Comparison of ENCODE assay signal across 1 cellular context in the genomic region with DNA sequence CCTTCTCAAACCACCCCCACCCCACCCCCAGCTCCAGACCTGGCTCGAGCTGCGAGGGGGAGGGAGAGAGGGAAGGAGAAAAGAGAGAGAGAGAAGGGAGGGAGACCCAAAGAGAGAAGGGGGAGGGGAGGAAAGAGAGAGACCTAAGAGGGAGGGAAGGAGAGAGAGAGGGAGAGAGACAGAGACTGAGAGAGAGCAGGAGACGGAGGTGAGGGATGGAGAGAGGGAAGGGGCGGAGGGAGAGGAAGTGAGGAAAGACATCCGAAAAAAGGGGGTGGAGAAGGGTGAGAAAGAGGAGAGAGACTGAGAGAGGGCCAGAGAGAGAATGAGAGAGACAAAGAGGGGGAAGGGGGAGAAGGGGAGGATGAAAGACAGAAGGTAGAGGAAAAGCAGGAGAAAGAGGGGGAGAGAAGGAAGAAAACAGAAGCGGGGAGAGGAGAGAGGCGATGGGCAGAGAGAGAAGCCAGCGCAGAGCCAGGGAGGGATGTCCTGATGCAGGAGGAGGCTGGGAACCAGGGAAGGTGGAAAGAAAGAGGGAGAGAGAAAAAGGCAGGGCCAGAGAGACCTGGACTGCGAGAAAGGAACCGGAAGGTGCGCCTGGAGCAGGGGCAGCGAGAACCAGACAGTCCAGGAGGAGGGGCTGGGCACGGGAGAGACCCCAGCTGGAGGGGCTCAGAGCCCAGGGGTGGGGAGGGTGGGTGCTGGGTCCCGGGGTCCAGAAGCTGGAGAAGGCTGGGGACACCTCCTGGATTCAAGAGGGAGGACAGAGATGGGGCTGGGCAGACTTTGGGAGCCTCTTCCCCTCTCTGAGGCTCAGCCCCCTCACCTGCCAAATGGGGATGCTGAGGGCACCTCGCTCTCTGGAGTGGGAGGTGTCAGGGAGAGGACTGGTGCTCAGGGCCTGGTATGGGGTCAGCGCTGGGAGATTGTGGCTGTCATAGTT.
TF ChIP-seq lines count a peak whose summit lies in the region.

No MANE protein-coding gene starts in this region.

TF ChIP-seq in K562, 482 proteins besides CTCF, POLR2A, EP300 and RAD21 (continued from another document and continues in another):
- TF ChIP-seq, protein P1, sequence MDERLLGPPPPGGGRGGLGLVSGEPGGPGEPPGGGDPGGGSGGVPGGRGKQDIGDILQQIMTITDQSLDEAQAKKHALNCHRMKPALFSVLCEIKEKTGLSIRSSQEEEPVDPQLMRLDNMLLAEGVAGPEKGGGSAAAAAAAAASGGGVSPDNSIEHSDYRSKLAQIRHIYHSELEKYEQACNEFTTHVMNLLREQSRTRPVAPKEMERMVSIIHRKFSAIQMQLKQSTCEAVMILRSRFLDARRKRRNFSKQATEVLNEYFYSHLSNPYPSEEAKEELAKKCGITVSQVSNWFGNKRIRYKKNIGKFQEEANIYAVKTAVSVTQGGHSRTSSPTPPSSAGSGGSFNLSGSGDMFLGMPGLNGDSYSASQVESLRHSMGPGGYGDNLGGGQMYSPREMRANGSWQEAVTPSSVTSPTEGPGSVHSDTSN (CRISPR knock-in tag; IDR thresholded peaks at IDR 0.05; ENCODE audit: low read depth): no peak
- TF ChIP-seq, protein P1 (tag; conservative IDR thresholded peaks at IDR 0.05; ENCODE audit: low read depth): peak; percentile 27; the same call in 1 of the 2 replicates
- TF ChIP-seq, protein P2, sequence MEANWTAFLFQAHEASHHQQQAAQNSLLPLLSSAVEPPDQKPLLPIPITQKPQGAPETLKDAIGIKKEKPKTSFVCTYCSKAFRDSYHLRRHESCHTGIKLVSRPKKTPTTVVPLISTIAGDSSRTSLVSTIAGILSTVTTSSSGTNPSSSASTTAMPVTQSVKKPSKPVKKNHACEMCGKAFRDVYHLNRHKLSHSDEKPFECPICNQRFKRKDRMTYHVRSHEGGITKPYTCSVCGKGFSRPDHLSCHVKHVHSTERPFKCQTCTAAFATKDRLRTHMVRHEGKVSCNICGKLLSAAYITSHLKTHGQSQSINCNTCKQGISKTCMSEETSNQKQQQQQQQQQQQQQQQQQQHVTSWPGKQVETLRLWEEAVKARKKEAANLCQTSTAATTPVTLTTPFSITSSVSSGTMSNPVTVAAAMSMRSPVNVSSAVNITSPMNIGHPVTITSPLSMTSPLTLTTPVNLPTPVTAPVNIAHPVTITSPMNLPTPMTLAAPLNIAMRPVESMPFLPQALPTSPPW (CRISPR knock-in tag; IDR thresholded peaks at IDR 0.05): peak; percentile 86; the same call in 1 of the 2 replicates
- TF ChIP-seq ZNF146 (CRISPR knock-in tag; IDR thresholded peaks at IDR 0.05; ENCODE audit: unreplicated experiment) (no peak), ETV1 (tag; conservative IDR thresholded peaks at IDR 0.05; ENCODE audit: low read depth) (peak; percentile 48; the same call in 1 of the 2 replicates), SPI1 (IDR thresholded peaks at IDR 0.05; ENCODE audit: borderline replicate concordance, low read depth, low read length) (peak; percentile 63; the same call in 1 of the 2 replicates), HLTF (IDR thresholded peaks at IDR 0.05) (peak; percentile 93), NFE2 (IDR thresholded peaks at IDR 0.05; ENCODE audit: low read depth) (no peak), CREM (IDR thresholded peaks at IDR 0.05; ENCODE audit: low read depth) (no peak), HEY1 (CRISPR knock-in tag; IDR thresholded peaks at IDR 0.05; ENCODE audit: borderline replicate concordance) (no peak), ARID2 (IDR thresholded peaks at IDR 0.05) (peak; percentile 76), U2AF1 (optimal IDR thresholded peaks at IDR 0.05; ENCODE audit: low read depth, low read length) (no peak), TAF15 (IDR thresholded peaks at IDR 0.05; ENCODE audit: low read depth, low read length) (no peak), CHD2 (IDR thresholded peaks at IDR 0.05; ENCODE audit: low read depth, low read length) (no peak), NCOA1 (IDR thresholded peaks at IDR 0.05; ENCODE audit: low read depth) (peak; percentile 47), THRAP3 (IDR thresholded peaks at IDR 0.05; ENCODE audit: borderline replicate concordance) (peak; percentile 94), FOXJ2 (tag; IDR thresholded peaks at IDR 0.05) (no peak; the same call in 1 of the 2 replicates), SAFB (IDR thresholded peaks at IDR 0.05; ENCODE audit: borderline replicate concordance, low read depth, low read length) (no peak), MTA3 (IDR thresholded peaks at IDR 0.05; ENCODE audit: borderline replicate concordance) (no peak), LEF1 (IDR thresholded peaks at IDR 0.05) (peak; percentile 61; the same call in 1 of the 2 replicates), RUNX1 (IDR thresholded peaks at IDR 0.05; ENCODE audit: low read depth) (no peak), CC2D1A (IDR thresholded peaks at IDR 0.05) (peak; percentile 68), NFRKB (IDR thresholded peaks at IDR 0.05; ENCODE audit: low read depth) (peak; percentile 73), POLR3A (IDR thresholded peaks at IDR 0.05; ENCODE audit: borderline replicate concordance, extremely low read depth, insufficient read depth, insufficient read length) (no peak), FOXP1 (CRISPR knock-in tag; IDR thresholded peaks at IDR 0.05) (no peak), EGR1 (conservative IDR thresholded peaks at IDR 0.05) (peak; percentile 87), SRSF3 (IDR thresholded peaks at IDR 0.05; ENCODE audit: insufficient read depth, low read length) (no peak), NFE2L1 (tag; IDR thresholded peaks at IDR 0.05; ENCODE audit: borderline replicate concordance, low read depth) (no peak)
- TF ChIP-seq, protein P3, sequence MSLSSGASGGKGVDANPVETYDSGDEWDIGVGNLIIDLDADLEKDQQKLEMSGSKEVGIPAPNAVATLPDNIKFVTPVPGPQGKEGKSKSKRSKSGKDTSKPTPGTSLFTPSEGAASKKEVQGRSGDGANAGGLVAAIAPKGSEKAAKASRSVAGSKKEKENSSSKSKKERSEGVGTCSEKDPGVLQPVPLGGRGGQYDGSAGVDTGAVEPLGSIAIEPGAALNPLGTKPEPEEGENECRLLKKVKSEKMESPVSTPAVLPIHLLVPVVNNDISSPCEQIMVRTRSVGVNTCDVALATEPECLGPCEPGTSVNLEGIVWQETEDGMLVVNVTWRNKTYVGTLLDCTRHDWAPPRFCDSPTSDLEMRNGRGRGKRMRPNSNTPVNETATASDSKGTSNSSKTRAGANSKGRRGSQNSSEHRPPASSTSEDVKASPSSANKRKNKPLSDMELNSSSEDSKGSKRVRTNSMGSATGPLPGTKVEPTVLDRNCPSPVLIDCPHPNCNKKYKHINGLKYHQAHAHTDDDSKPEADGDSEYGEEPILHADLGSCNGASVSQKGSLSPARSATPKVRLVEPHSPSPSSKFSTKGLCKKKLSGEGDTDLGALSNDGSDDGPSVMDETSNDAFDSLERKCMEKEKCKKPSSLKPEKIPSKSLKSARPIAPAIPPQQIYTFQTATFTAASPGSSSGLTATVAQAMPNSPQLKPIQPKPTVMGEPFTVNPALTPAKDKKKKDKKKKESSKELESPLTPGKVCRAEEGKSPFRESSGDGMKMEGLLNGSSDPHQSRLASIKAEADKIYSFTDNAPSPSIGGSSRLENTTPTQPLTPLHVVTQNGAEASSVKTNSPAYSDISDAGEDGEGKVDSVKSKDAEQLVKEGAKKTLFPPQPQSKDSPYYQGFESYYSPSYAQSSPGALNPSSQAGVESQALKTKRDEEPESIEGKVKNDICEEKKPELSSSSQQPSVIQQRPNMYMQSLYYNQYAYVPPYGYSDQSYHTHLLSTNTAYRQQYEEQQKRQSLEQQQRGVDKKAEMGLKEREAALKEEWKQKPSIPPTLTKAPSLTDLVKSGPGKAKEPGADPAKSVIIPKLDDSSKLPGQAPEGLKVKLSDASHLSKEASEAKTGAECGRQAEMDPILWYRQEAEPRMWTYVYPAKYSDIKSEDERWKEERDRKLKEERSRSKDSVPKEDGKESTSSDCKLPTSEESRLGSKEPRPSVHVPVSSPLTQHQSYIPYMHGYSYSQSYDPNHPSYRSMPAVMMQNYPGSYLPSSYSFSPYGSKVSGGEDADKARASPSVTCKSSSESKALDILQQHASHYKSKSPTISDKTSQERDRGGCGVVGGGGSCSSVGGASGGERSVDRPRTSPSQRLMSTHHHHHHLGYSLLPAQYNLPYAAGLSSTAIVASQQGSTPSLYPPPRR (CRISPR knock-in tag; IDR thresholded peaks at IDR 0.05; ENCODE audit: borderline replicate concordance): no peak
- TF ChIP-seq, protein P4, sequence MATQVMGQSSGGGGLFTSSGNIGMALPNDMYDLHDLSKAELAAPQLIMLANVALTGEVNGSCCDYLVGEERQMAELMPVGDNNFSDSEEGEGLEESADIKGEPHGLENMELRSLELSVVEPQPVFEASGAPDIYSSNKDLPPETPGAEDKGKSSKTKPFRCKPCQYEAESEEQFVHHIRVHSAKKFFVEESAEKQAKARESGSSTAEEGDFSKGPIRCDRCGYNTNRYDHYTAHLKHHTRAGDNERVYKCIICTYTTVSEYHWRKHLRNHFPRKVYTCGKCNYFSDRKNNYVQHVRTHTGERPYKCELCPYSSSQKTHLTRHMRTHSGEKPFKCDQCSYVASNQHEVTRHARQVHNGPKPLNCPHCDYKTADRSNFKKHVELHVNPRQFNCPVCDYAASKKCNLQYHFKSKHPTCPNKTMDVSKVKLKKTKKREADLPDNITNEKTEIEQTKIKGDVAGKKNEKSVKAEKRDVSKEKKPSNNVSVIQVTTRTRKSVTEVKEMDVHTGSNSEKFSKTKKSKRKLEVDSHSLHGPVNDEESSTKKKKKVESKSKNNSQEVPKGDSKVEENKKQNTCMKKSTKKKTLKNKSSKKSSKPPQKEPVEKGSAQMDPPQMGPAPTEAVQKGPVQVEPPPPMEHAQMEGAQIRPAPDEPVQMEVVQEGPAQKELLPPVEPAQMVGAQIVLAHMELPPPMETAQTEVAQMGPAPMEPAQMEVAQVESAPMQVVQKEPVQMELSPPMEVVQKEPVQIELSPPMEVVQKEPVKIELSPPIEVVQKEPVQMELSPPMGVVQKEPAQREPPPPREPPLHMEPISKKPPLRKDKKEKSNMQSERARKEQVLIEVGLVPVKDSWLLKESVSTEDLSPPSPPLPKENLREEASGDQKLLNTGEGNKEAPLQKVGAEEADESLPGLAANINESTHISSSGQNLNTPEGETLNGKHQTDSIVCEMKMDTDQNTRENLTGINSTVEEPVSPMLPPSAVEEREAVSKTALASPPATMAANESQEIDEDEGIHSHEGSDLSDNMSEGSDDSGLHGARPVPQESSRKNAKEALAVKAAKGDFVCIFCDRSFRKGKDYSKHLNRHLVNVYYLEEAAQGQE (CRISPR knock-in tag; IDR thresholded peaks at IDR 0.05; ENCODE audit: low read depth): no peak
- TF ChIP-seq, protein P5, sequence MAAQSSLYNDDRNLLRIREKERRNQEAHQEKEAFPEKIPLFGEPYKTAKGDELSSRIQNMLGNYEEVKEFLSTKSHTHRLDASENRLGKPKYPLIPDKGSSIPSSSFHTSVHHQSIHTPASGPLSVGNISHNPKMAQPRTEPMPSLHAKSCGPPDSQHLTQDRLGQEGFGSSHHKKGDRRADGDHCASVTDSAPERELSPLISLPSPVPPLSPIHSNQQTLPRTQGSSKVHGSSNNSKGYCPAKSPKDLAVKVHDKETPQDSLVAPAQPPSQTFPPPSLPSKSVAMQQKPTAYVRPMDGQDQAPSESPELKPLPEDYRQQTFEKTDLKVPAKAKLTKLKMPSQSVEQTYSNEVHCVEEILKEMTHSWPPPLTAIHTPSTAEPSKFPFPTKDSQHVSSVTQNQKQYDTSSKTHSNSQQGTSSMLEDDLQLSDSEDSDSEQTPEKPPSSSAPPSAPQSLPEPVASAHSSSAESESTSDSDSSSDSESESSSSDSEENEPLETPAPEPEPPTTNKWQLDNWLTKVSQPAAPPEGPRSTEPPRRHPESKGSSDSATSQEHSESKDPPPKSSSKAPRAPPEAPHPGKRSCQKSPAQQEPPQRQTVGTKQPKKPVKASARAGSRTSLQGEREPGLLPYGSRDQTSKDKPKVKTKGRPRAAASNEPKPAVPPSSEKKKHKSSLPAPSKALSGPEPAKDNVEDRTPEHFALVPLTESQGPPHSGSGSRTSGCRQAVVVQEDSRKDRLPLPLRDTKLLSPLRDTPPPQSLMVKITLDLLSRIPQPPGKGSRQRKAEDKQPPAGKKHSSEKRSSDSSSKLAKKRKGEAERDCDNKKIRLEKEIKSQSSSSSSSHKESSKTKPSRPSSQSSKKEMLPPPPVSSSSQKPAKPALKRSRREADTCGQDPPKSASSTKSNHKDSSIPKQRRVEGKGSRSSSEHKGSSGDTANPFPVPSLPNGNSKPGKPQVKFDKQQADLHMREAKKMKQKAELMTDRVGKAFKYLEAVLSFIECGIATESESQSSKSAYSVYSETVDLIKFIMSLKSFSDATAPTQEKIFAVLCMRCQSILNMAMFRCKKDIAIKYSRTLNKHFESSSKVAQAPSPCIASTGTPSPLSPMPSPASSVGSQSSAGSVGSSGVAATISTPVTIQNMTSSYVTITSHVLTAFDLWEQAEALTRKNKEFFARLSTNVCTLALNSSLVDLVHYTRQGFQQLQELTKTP (IDR thresholded peaks at IDR 0.05; ENCODE audit: low read depth in 1 of 2, partially characterized antibody in 2 of 2): peak in 1 of 2 experiments; percentile 74
- TF ChIP-seq, protein P6, sequence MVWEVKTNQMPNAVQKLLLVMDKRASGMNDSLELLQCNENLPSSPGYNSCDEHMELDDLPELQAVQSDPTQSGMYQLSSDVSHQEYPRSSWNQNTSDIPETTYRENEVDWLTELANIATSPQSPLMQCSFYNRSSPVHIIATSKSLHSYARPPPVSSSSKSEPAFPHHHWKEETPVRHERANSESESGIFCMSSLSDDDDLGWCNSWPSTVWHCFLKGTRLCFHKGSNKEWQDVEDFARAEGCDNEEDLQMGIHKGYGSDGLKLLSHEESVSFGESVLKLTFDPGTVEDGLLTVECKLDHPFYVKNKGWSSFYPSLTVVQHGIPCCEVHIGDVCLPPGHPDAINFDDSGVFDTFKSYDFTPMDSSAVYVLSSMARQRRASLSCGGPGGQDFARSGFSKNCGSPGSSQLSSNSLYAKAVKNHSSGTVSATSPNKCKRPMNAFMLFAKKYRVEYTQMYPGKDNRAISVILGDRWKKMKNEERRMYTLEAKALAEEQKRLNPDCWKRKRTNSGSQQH (CRISPR knock-in tag; IDR thresholded peaks at IDR 0.05): peak; percentile 91
- TF ChIP-seq, protein P7, sequence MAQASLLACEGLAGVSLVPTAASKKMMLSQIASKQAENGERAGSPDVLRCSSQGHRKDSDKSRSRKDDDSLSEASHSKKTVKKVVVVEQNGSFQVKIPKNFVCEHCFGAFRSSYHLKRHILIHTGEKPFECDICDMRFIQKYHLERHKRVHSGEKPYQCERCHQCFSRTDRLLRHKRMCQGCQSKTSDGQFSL (CRISPR knock-in tag; IDR thresholded peaks at IDR 0.05): peak; percentile 7; the same call in 1 of the 2 replicates
- TF ChIP-seq, protein P7 (tag; IDR thresholded peaks at IDR 0.05): no peak; a peak in 1 of 4 replicates
- TF ChIP-seq, protein P8, sequence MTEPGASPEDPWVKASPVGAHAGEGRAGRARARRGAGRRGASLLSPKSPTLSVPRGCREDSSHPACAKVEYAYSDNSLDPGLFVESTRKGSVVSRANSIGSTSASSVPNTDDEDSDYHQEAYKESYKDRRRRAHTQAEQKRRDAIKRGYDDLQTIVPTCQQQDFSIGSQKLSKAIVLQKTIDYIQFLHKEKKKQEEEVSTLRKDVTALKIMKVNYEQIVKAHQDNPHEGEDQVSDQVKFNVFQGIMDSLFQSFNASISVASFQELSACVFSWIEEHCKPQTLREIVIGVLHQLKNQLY (CRISPR knock-in tag; conservative IDR thresholded peaks at IDR 0.05): no peak
